12 cellular contexts compared by ENCODE assay signal in the genomic region with DNA sequence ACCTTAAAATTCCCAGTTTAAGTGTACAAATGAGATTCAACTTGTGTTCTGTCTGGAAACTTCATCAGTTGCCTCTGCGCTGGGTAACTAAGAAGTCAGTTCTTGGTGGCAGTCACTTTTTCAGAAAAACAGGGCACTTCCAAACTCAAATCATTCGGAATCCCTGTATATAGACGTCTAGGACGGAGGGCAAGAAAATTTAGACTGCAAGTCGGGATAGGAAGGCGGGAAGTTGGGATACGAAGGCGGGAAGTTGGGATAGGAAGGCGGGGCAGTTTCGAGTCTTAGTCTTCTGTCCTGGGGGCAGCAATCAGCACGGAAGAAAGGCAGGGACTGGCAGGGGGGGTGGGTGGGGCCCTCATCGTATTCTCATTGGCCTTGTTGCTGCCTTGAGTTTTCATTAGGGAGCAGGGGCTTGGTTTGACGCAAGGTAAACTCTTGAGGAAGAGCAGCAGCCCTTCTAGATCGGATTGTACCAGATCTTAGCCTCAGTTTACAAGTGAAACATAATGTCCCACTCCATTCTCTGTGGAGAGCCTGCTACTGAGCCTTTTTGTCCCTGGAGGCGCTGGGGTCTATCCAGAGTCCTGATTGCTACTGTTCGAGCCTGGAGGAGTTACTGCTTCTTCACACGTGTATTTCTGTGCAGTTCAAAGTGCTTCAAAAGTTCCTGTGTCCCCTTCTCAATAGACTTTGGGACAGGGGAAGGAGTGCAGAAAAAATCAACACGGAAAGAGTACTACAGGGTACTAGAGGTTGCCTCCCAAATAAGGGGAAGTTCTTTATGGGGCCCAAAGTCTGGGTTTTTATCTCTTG. TPM values are rescaled to one million over a fixed set of nuclear protein-coding genes. Genes with fewer than 3 reads are reported as not detected.
DNase-seq lines count a peak whose midpoint lies in the region; ATAC-seq and TF ChIP-seq lines count a peak whose summit lies in the region.
"Had no signal": no experiment of that assay in that cellular context is flagged by ENCODE, and none has a peak within 500 bp of the region (broad histone marks: within the 10 kb centered on the region; RNA-seq: fewer than 3 reads in every experiment).

No MANE protein-coding gene starts in this region.

- intact Hi-C loops in activated CD4-positive, alpha-beta T cell treated with anti-CD3 and anti-CD28 coated beads, Interleukin-2, amount 10 ng/mL, durations not matched to agents 24 days and 14 days (cut with micrococcal nuclease), result loop anchor here (5.0 to 10.0 kb wide), 3 partner anchors 366 to 594 kb away; a partner anchor contains a TSS
- intact Hi-C loops in gastrocnemius medialis (cut with DNase I; ENCODE audit: low total_unique reads), result loop anchor here (5.0 kb wide), 1 partner anchor 46 kb away; no protein-coding TSS in a partner anchor

- DNase-seq in activated CD4-positive, alpha-beta T cell treated with anti-CD3 and anti-CD28 coated beads, Interleukin-2, amount 10 ng/mL, durations not matched to agents 24 days and 14 days, result no peak
- no peak for DNase-seq in activated CD4-positive, alpha-beta T cell treated with anti-CD3 and anti-CD28 coated beads for 4 hours
- no peak for DNase-seq in gastrocnemius medialis
- no peak for DNase-seq in Ammon's horn (ENCODE audit: low spot score)
- DNase-seq in NCI-H1048 (lab: John Stamatoyannopoulos, UW), result no peak
- DNase-seq: GOT3; NCI-H146; stimulated activated CD4-positive, alpha-beta T cell treated with anti-CD3 and anti-CD28 coated beads, Interleukin-15, amount 100 ng/mL, for 24 hours had no signal

- H3K9ac ChIP-seq in endocrine pancreas (ENCODE audit: control insufficient read depth, insufficient read depth, low read length), result peak overlapping the region; percentile 19

- H3K9me3 ChIP-seq in endocrine pancreas (ENCODE audit: control insufficient read depth, low read length) (no peaks in the 10 kb centered on the region), gastrocnemius medialis (no peaks in the 10 kb centered on the region)
- H3K9me3 ChIP-seq: gastroesophageal sphincter had no signal

- H3K27me3 ChIP-seq in endocrine pancreas (ENCODE audit: control insufficient read depth, insufficient read depth, low read length) (no peaks in the 10 kb centered on the region), gastrocnemius medialis (no peaks in the 10 kb centered on the region)
- H3K27me3 ChIP-seq: gastroesophageal sphincter had no signal

- no peak overlapping the region for H3K4me3 ChIP-seq in endocrine pancreas (ENCODE audit: control insufficient read depth, insufficient read depth, low read length)
- no peak overlapping the region for H3K4me3 ChIP-seq in gastrocnemius medialis
- H3K4me3 ChIP-seq: gastroesophageal sphincter had no signal

- H3K27ac Mint-ChIP-seq in activated CD4-positive, alpha-beta T cell treated with anti-CD3 and anti-CD28 coated beads, Interleukin-2, amount 10 ng/mL, durations not matched to agents 24 days and 14 days, result no peak overlapping the region

- in situ Hi-C loops in gastrocnemius medialis (cut with MboI; ENCODE audit: low sequenced_read_pairs in 4 of 4), result no loop called here

- H3K27ac ChIP-seq in gastrocnemius medialis, result peak overlapping the region in 3 of 4 donors; percentile 94 to 97 (median 95)

- ATAC-seq in gastrocnemius medialis (no peak), GM21360 (IDR thresholded peaks at IDR 0.05; ENCODE audit: unreplicated experiment) (no peak)
- ATAC-seq: gastroesophageal sphincter had no signal

- H3K9me3 Mint-ChIP-seq in activated CD4-positive, alpha-beta T cell treated with anti-CD3 and anti-CD28 coated beads, Interleukin-2, amount 10 ng/mL, durations not matched to agents 24 days and 14 days, result no peaks in the 10 kb centered on the region

- TF ChIP-seq POLR2A in gastrocnemius medialis (IDR thresholded peaks at IDR 0.05), result no peak

- H3K27me3 Mint-ChIP-seq in activated CD4-positive, alpha-beta T cell treated with anti-CD3 and anti-CD28 coated beads, Interleukin-2, amount 10 ng/mL, durations not matched to agents 24 days and 14 days, result peaks cover 36% of the 10 kb centered on the region

- peaks cover 15% of the 10 kb centered on the region for H3K36me3 Mint-ChIP-seq in activated CD4-positive, alpha-beta T cell treated with anti-CD3 and anti-CD28 coated beads, Interleukin-2, amount 10 ng/mL, durations not matched to agents 24 days and 14 days (ENCODE audit: low read depth)

- H3K4me1 Mint-ChIP-seq in activated CD4-positive, alpha-beta T cell treated with anti-CD3 and anti-CD28 coated beads, Interleukin-2, amount 10 ng/mL, durations not matched to agents 24 days and 14 days, result peaks cover 52% of the 10 kb centered on the region

- H3K4me1 ChIP-seq in endocrine pancreas (ENCODE audit: control insufficient read depth, insufficient read depth, low read length), result peaks cover 31% of the 10 kb centered on the region
- H3K4me1 ChIP-seq in gastrocnemius medialis, result peaks cover 50 to 63% of the 10 kb centered on the region in 2 donors

- H3K36me3 ChIP-seq in endocrine pancreas (ENCODE audit: control insufficient read depth, insufficient read depth, low read length), result no peaks in the 10 kb centered on the region
- no peaks in the 10 kb centered on the region for H3K36me3 ChIP-seq in gastrocnemius medialis
- H3K36me3 ChIP-seq: gastroesophageal sphincter had no signal

- peak overlapping the region; percentile 92 for H3K4me3 Mint-ChIP-seq in activated CD4-positive, alpha-beta T cell treated with anti-CD3 and anti-CD28 coated beads, Interleukin-2, amount 10 ng/mL, durations not matched to agents 24 days and 14 days

- TF ChIP-seq CTCF in gastrocnemius medialis (IDR thresholded peaks at IDR 0.05 in 4 of 5, conservative IDR thresholded peaks at IDR 0.05 in 1 of 5), result no peak

TF ChIP-seq in PFSK-1, 5 proteins besides CTCF, POLR2A, EP300 and RAD21:
- TF ChIP-seq, protein P1, sequence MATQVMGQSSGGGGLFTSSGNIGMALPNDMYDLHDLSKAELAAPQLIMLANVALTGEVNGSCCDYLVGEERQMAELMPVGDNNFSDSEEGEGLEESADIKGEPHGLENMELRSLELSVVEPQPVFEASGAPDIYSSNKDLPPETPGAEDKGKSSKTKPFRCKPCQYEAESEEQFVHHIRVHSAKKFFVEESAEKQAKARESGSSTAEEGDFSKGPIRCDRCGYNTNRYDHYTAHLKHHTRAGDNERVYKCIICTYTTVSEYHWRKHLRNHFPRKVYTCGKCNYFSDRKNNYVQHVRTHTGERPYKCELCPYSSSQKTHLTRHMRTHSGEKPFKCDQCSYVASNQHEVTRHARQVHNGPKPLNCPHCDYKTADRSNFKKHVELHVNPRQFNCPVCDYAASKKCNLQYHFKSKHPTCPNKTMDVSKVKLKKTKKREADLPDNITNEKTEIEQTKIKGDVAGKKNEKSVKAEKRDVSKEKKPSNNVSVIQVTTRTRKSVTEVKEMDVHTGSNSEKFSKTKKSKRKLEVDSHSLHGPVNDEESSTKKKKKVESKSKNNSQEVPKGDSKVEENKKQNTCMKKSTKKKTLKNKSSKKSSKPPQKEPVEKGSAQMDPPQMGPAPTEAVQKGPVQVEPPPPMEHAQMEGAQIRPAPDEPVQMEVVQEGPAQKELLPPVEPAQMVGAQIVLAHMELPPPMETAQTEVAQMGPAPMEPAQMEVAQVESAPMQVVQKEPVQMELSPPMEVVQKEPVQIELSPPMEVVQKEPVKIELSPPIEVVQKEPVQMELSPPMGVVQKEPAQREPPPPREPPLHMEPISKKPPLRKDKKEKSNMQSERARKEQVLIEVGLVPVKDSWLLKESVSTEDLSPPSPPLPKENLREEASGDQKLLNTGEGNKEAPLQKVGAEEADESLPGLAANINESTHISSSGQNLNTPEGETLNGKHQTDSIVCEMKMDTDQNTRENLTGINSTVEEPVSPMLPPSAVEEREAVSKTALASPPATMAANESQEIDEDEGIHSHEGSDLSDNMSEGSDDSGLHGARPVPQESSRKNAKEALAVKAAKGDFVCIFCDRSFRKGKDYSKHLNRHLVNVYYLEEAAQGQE (IDR thresholded peaks at IDR 0.05; ENCODE audit: insufficient read depth in 1 of 2, low read depth in 2 of 2, low read length in 2 of 2), result peak in 1 of 2 experiments; percentile 74; a peak in 2 of 4 replicates
- TF ChIP-seq FOXP2 (optimal IDR thresholded peaks at IDR 0.05; ENCODE audit: borderline replicate concordance, extremely low read depth, extremely low read length, insufficient read depth) (no peak), POLR2AphosphoS5 (IDR thresholded peaks at IDR 0.05; ENCODE audit: low read depth, low read length) (peak; percentile 39; the same call in 1 of the 2 replicates), SIN3A (IDR thresholded peaks at IDR 0.05; ENCODE audit: borderline replicate concordance, insufficient read depth, low read length) (no peak)

RNA-seq across cellular contexts. Expression of a gene that starts 2.7 kb away (rescaled TPM):
- total RNA-seq in activated CD4-positive, alpha-beta T cell treated with anti-CD3 and anti-CD28 coated beads, Interleukin-2, amount 10 ng/mL, durations not matched to agents 24 days and 14 days, result 11.1 and 12.0 TPM in 2 replicates
- polyA plus RNA-seq in PFSK-1 (2012; ENCODE audit: insufficient read length, low read depth), result 94.7 TPM
- total RNA-seq in gastrocnemius medialis, result 10 to 100 TPM; 13.6 to 20.6 (median 16.5) TPM

RNA-seq across cellular contexts. Expression of a gene that starts 14.5 kb away (rescaled TPM):
- 2.8 TPM in 2 replicates for total RNA-seq in activated CD4-positive, alpha-beta T cell treated with anti-CD3 and anti-CD28 coated beads, Interleukin-2, amount 10 ng/mL, durations not matched to agents 24 days and 14 days
- polyA plus RNA-seq in PFSK-1 (2012; ENCODE audit: insufficient read length, low read depth), result 1.2 TPM
- 10 to 100 TPM in 1 of 4 donors, 1 to 10 TPM in 3; 6.7 to 13.1 (median 8.2) TPM for total RNA-seq in gastrocnemius medialis
